In genomic region chr12:26135010-26135420, GRCh38 we compare ENCODE assay signal across 2 cellular contexts.
TF ChIP-seq lines count a peak whose summit lies in the region.

No MANE protein-coding gene starts in this region.

TF ChIP-seq in liver, 16 proteins besides CTCF, POLR2A, EP300 and RAD21:
- TF ChIP-seq GABPA (IDR thresholded peaks at IDR 0.05 in 1 of 2, conservative IDR thresholded peaks at IDR 0.05 in 1 of 2) (no peak), SP1 (IDR thresholded peaks at IDR 0.05) (peak; percentile 16)

TF ChIP-seq in HepG2, 621 proteins besides CTCF, POLR2A, EP300 and RAD21:
- TF ChIP-seq ATRX (CRISPR knock-in tag; IDR thresholded peaks at IDR 0.05; ENCODE audit: borderline replicate concordance), result no peak
- no peak for TF ChIP-seq BATF2 (CRISPR knock-in tag; IDR thresholded peaks at IDR 0.05)
- no peak for TF ChIP-seq ZHX2 (IDR thresholded peaks at IDR 0.05; ENCODE audit: low read depth)
- no peak for TF ChIP-seq ZHX2 (CRISPR knock-in tag; IDR thresholded peaks at IDR 0.05; ENCODE audit: borderline replicate concordance)
- no peak for TF ChIP-seq ZBTB7B (CRISPR knock-in tag; IDR thresholded peaks at IDR 0.05)
- TF ChIP-seq TBX2 (CRISPR knock-in tag; IDR thresholded peaks at IDR 0.05; ENCODE audit: borderline replicate concordance), result no peak
- no peak for TF ChIP-seq SNAPC5 (CRISPR knock-in tag; IDR thresholded peaks at IDR 0.05; ENCODE audit: borderline replicate concordance)
- TF ChIP-seq CSRNP2 (CRISPR knock-in tag; conservative IDR thresholded peaks at IDR 0.05; ENCODE audit: low read depth), result no peak
- no peak for TF ChIP-seq MZF1 (CRISPR knock-in tag; IDR thresholded peaks at IDR 0.05; ENCODE audit: borderline replicate concordance)
